8 cellular contexts compared by ENCODE assay signal in the genomic region with DNA sequence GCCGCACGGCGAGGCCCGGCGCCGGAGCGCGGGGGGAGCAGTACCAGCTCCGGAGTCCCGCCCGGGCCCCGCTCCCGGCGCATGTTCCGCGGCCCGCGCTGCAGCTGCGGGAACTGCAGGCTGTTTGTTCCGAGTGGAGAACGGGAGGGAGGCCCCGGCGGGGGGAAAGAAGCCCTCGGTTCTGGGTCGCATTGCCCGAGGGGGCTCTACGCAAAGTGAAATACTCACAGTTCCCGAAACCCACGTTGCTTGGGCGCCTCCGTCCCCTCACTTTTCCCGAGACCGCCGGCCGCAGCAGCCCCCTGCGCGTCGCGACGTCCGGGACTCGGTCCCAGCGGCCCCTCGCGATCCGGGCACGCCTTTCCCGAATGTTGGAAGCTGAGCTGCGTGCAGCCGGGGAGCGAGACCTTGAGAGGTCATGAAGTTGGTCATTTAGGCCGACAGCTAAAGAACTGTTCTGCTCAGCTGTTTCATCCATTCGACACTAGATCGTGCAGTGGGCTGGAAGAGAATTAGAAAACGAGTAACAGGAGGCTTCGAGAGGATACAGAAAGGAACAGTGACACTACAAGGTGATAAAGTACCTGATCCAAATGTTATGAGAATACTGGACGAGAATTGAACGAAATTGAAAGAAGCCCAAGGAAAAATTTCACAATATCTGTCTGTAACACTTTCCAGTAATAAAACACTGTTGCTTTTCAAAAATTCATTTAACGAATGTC. TPM values are rescaled to one million over a fixed set of nuclear protein-coding genes. Genes with fewer than 3 reads are reported as not detected.
A peak's percentile ranks its signal among the peaks of the same experiment; 100 is the strongest.
DNase-seq lines count a peak whose midpoint lies in the region; ATAC-seq, FAIRE-seq and TF ChIP-seq lines count a peak whose summit lies in the region.

No MANE protein-coding gene starts in this region.

- H3K4me3 ChIP-seq in OCI-LY3 (ENCODE audit: low read length) (peak overlapping the region; percentile 95), left lung (peak overlapping the region; percentile 79 to 93)

- peaks cover 44% of the 10 kb centered on the region for H3K79me2 ChIP-seq in OCI-LY3 (ENCODE audit: low read length)

- peak overlapping the region; percentile 50 to 66 for H3K27ac Mint-ChIP-seq in stimulated activated naive CD8-positive, alpha-beta T cell treated with anti-CD3 and anti-CD28 coated beads, Interleukin-15, amount 100 ng/mL, for 72 hours

- DNase-seq in Right ventricle myocardium inferior (ENCODE audit: missing footprints): peak; percentile 71
- no peak for DNase-seq in cardiac septum (ENCODE audit: low spot score)
- peak in 32 of 61 donors; percentile 32 to 76 (median 54) for DNase-seq in caudate nucleus (lab: John Stamatoyannopoulos, UW)
- no peak for DNase-seq in left lung
- no peak for DNase-seq in stimulated activated naive CD8-positive, alpha-beta T cell treated with anti-CD3 and anti-CD28 coated beads, Interleukin-15, amount 100 ng/mL, for 72 hours
- DNase-seq in urothelium cell line (ENCODE audit: low spot score): no peak

- no peaks in the 10 kb centered on the region for H3K27me3 ChIP-seq in OCI-LY3 (ENCODE audit: low read depth, low read length)
- peaks cover 0 to 3% of the 10 kb centered on the region in 2 donors for H3K27me3 ChIP-seq in left lung

- H3K4me2 ChIP-seq in OCI-LY3 (ENCODE audit: low read length): peak overlapping the region; percentile 91

- no peak for FAIRE-seq in urothelium cell line (lab: Jason Lieb, UNC)

- intact Hi-C loops in Right ventricle myocardium inferior (cut with DNase I): loop anchor here (5.0 kb wide), 1 partner anchor 43 kb away; no protein-coding TSS in a partner anchor
- intact Hi-C loops in cardiac septum (cut with DNase I): loop anchor here (2.0 kb wide), 1 partner anchor 99 kb away; a partner anchor contains a TSS
- intact Hi-C loops in left lung (cut with DNase I): no loop called here

- peaks cover 6% of the 10 kb centered on the region; the same call in 1 of the 2 replicates for H4K20me1 ChIP-seq in OCI-LY3 (ENCODE audit: insufficient read depth, low read length)

- H3K9me3 ChIP-seq in OCI-LY3 (ENCODE audit: insufficient read depth, low read length): no peaks in the 10 kb centered on the region
- no peaks in the 10 kb centered on the region for H3K9me3 ChIP-seq in left lung

- H3K27ac ChIP-seq in OCI-LY3 (ENCODE audit: low read length): peak overlapping the region; percentile 36
- no peak overlapping the region for H3K27ac ChIP-seq in caudate nucleus (ENCODE audit: low read depth, low read length)
- H3K27ac ChIP-seq in left lung: peak overlapping the region; percentile 36 to 58

- peaks cover 22% of the 10 kb centered on the region for H3K4me1 ChIP-seq in OCI-LY3 (ENCODE audit: low read length)
- peaks cover 0 to 23% of the 10 kb centered on the region in 2 donors for H3K4me1 ChIP-seq in left lung

- H3K27me3 Mint-ChIP-seq in stimulated activated naive CD8-positive, alpha-beta T cell treated with anti-CD3 and anti-CD28 coated beads, Interleukin-15, amount 100 ng/mL, for 72 hours: peaks cover 34% of the 10 kb centered on the region

- TF ChIP-seq CTCF in OCI-LY3 (IDR thresholded peaks at IDR 0.05; ENCODE audit: low read depth, low read length) (no peak; the same call in 1 of the 2 replicates), left lung (IDR thresholded peaks at IDR 0.05) (no peak)

- H3K36me3 ChIP-seq in OCI-LY3 (replicated peaks; ENCODE audit: low read depth, low read length) (peaks cover 1% of the 10 kb centered on the region), left lung (no peaks in the 10 kb centered on the region)

- ATAC-seq in Right ventricle myocardium inferior (peak; percentile 41), HG02884 (IDR thresholded peaks at IDR 0.05; ENCODE audit: unreplicated experiment) (peak; percentile 47), left lung (peak; percentile 22)
- peak; percentile 78 for ATAC-seq in stimulated activated naive CD8-positive, alpha-beta T cell treated with anti-CD3 and anti-CD28 coated beads, Interleukin-15, amount 100 ng/mL, for 72 hours

- H3K9me3 Mint-ChIP-seq in stimulated activated naive CD8-positive, alpha-beta T cell treated with anti-CD3 and anti-CD28 coated beads, Interleukin-15, amount 100 ng/mL, for 72 hours: peaks cover 0 to 3% of the 10 kb centered on the region in 2 donors

- peaks cover 29% of the 10 kb centered on the region for H3K4me1 Mint-ChIP-seq in stimulated activated naive CD8-positive, alpha-beta T cell treated with anti-CD3 and anti-CD28 coated beads, Interleukin-15, amount 100 ng/mL, for 72 hours

- peak overlapping the region; percentile 69 for H3K9ac ChIP-seq in OCI-LY3 (ENCODE audit: low read length)

- peak overlapping the region; percentile 73 for H2AFZ ChIP-seq in OCI-LY3 (ENCODE audit: low read depth, low read length)

- H3K4me3 Mint-ChIP-seq in stimulated activated naive CD8-positive, alpha-beta T cell treated with anti-CD3 and anti-CD28 coated beads, Interleukin-15, amount 100 ng/mL, for 72 hours: peak overlapping the region; percentile 67 to 89

RNA-seq across cellular contexts. Expression of a gene that starts 0.6 kb away (rescaled TPM):
- total RNA-seq in Right ventricle myocardium inferior: 21.8 TPM
- 13.1 TPM for total RNA-seq in cardiac septum
- 1 to 10 TPM; 3.7 to 3.8 TPM for total RNA-seq in left lung

Comparison
In these comparisons a context has a peak if more than half of its experiments do, and no peak if none do; other contexts are left out.
1. DNase-seq: peak in Right ventricle myocardium inferior (single experiment) and caudate nucleus (32 of 61); none in cardiac septum (single experiment), left lung (0 of 2), stimulated activated naive CD8-positive, alpha-beta T cell treated with anti-CD3 and anti-CD28 coated beads, Interleukin-15, amount 100 ng/mL, for 72 hours (0 of 2) and urothelium cell line (single experiment).
2. ATAC-seq: peak in every context shown above with its lines; median percentile 78 in stimulated activated naive CD8-positive, alpha-beta T cell treated with anti-CD3 and anti-CD28 coated beads, Interleukin-15, amount 100 ng/mL, for 72 hours; 47 in HG02884; 41 in Right ventricle myocardium inferior; 22 in left lung.
3. intact Hi-C loops: an anchor here in Right ventricle myocardium inferior (5.0 kb wide) and cardiac septum (2.0 kb wide); none called in left lung.